In the genomic region with DNA sequence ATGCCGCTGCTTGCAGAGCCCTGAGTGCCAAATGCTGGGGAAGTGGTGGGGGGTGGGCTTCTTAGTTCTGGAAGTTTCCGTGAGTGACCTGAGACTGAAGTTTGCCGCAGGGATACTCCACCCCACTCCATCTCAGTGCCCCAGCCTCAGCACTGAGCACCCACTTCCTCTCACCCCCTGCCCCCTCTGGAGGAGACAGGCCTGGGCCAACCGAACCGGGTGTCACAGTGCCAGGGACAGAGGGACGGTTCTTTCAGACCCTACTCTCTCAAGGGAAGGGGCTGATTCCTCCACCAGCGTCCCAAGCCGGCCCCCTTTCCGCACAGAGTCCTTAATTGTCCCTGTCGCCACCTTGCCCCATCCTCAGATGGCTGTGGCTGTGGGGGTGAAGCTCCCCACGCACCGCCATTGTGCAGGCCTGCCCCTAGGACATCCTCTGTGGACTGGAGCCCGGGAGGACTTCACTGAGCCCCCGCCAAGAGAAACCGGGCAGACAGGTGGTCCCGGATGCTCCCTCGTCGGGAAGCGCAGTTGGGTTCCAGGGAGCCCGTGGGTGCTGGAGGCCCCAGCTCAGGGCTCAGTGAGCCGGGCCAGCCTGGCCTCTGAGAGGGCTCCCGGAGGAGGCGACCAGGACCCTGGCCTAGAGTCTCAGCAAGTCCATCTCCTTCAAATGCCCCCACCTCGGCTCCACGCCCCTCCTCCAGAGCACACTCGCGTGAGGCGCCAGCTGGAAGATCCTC, we compare ENCODE assay signal across 2 cellular contexts.
TF ChIP-seq lines count a peak whose summit lies in the region.

No MANE protein-coding gene starts in this region.

TF ChIP-seq in HEK293, 187 proteins besides CTCF, POLR2A, EP300 and RAD21:
- no peak for TF ChIP-seq SP7 (tag by site-specific recombination; IDR thresholded peaks at IDR 0.05)
- TF ChIP-seq, protein P1, sequence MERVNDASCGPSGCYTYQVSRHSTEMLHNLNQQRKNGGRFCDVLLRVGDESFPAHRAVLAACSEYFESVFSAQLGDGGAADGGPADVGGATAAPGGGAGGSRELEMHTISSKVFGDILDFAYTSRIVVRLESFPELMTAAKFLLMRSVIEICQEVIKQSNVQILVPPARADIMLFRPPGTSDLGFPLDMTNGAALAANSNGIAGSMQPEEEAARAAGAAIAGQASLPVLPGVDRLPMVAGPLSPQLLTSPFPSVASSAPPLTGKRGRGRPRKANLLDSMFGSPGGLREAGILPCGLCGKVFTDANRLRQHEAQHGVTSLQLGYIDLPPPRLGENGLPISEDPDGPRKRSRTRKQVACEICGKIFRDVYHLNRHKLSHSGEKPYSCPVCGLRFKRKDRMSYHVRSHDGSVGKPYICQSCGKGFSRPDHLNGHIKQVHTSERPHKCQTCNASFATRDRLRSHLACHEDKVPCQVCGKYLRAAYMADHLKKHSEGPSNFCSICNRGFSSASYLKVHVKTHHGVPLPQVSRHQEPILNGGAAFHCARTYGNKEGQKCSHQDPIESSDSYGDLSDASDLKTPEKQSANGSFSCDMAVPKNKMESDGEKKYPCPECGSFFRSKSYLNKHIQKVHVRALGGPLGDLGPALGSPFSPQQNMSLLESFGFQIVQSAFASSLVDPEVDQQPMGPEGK (tag by site-specific recombination; IDR thresholded peaks at IDR 0.05), result 0 out of 2 replicates have a peak, but pooled peaks have one; percentile 46

TF ChIP-seq in K562, 482 proteins besides CTCF, POLR2A, EP300 and RAD21:
- peak; percentile 64; the same call in 1 of the 2 replicates for TF ChIP-seq ZBTB33 (CRISPR knock-in tag; IDR thresholded peaks at IDR 0.05)
- TF ChIP-seq POLR2G (IDR thresholded peaks at IDR 0.05; ENCODE audit: low read depth, low read length), result no peak; the same call in 1 of the 2 replicates
- TF ChIP-seq ZNF449 (CRISPR knock-in tag; IDR thresholded peaks at IDR 0.05), result no peak
- no peak for TF ChIP-seq KHSRP (IDR thresholded peaks at IDR 0.05)
- TF ChIP-seq CEBPG (CRISPR knock-in tag; IDR thresholded peaks at IDR 0.05), result no peak; the same call in 1 of the 2 replicates
- TF ChIP-seq CEBPG (tag; conservative IDR thresholded peaks at IDR 0.05 in 1 of 2, IDR thresholded peaks at IDR 0.05 in 1 of 2), result no peak
- TF ChIP-seq ZFX (CRISPR knock-in tag; IDR thresholded peaks at IDR 0.05), result 0 out of 2 replicates have a peak, but pooled peaks have one; percentile 28
- TF ChIP-seq, protein P2, sequence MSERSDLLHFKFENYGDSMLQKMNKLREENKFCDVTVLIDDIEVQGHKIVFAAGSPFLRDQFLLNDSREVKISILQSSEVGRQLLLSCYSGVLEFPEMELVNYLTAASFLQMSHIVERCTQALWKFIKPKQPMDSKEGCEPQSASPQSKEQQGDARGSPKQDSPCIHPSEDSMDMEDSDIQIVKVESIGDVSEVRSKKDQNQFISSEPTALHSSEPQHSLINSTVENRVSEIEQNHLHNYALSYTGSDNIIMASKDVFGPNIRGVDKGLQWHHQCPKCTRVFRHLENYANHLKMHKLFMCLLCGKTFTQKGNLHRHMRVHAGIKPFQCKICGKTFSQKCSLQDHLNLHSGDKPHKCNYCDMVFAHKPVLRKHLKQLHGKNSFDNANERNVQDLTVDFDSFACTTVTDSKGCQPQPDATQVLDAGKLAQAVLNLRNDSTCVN (CRISPR knock-in tag; IDR thresholded peaks at IDR 0.05), result no peak
- TF ChIP-seq DDX20 (tag; IDR thresholded peaks at IDR 0.05; ENCODE audit: low read depth), result no peak
- no peak for TF ChIP-seq ZFP30 (CRISPR knock-in tag; IDR thresholded peaks at IDR 0.05; ENCODE audit: borderline replicate concordance)
- peak; percentile 18 for TF ChIP-seq FIP1L1 (IDR thresholded peaks at IDR 0.05; ENCODE audit: low read depth, low read length, poor library complexity, severe bottlenecking)
